ENCODE assay signal across 7 cellular contexts in the genomic region with DNA sequence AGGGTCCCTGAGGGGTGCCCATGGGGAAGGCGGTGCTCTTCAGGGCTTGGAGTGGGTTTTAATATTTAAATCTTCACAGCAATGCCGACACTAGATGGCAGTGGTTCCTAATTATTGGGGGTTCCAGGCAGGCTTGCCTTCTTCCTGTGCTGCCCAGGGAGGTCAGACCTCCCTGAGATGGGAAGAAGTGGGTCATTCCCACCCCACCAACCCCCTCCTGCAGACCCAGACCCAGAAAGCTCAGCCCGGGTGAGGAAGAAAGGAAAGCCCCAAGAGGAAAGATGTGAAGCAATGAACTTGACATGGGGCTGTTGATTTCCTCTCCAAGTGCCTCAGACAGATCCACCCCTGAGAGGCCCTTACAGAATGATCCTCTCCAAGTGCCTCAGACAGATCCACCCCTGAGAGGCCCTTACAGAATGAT.
DNase-seq lines count a peak whose midpoint lies in the region; ATAC-seq and TF ChIP-seq lines count a peak whose summit lies in the region.

No MANE protein-coding gene starts in this region.

- no peak overlapping the region for H3K9ac ChIP-seq in MM.1S (ENCODE audit: low read length)

- H3K27ac Mint-ChIP-seq in activated naive CD4-positive, alpha-beta T cell treated with anti-CD3 and anti-CD28 coated beads, Interleukin-2, amount 50 U/mL, for 72 hours, result peak overlapping the region in 1 of 2 donors; percentile 74

- H3K4me1 ChIP-seq in HAP-1, result no peaks in the 10 kb centered on the region
- no peaks in the 10 kb centered on the region for H3K4me1 ChIP-seq in MM.1S (ENCODE audit: low read length)
- no peaks in the 10 kb centered on the region for H3K4me1 ChIP-seq in cardiac muscle cell (ENCODE audit: low read depth)

- H3K4me3 ChIP-seq in HAP-1 (no peak overlapping the region), MM.1S (ENCODE audit: low read length) (no peak overlapping the region), cardiac muscle cell (no peak overlapping the region)

- H3F3A ChIP-seq in MM.1S (ENCODE audit: insufficient read depth, low read length), result no peaks in the 10 kb centered on the region

- H3K79me2 ChIP-seq in MM.1S (ENCODE audit: low read length), result no peaks in the 10 kb centered on the region

- no peaks in the 10 kb centered on the region for H3K36me3 Mint-ChIP-seq in activated naive CD4-positive, alpha-beta T cell treated with anti-CD3 and anti-CD28 coated beads, Interleukin-2, amount 50 U/mL, for 72 hours

- H3K9me2 ChIP-seq in MM.1S (replicated peaks; ENCODE audit: insufficient read depth, low read length), result no peaks in the 10 kb centered on the region

- H3K4me2 ChIP-seq in MM.1S (ENCODE audit: low read depth, low read length), result no peak overlapping the region

- H3K27me3 ChIP-seq in HAP-1 (ENCODE audit: low read depth) (no peaks in the 10 kb centered on the region), MM.1S (replicated peaks; ENCODE audit: insufficient read depth, low read length) (no peaks in the 10 kb centered on the region), cardiac muscle cell (no peaks in the 10 kb centered on the region)

- TF ChIP-seq CTCF in GM12874 (IDR thresholded peaks at IDR 0.05; ENCODE audit: insufficient read depth, low read depth, low read length) (peak; percentile 56; the same call in 1 of the 2 replicates), MM.1S (IDR thresholded peaks at IDR 0.05; ENCODE audit: low read length) (peak; percentile 61), cardiac muscle cell (IDR thresholded peaks at IDR 0.05; ENCODE audit: low read depth, low read length) (peak; percentile 63)

- no peaks in the 10 kb centered on the region for H3K9me3 ChIP-seq in HAP-1
- H3K9me3 ChIP-seq in MM.1S (replicated peaks; ENCODE audit: insufficient read depth, low read length), result no peaks in the 10 kb centered on the region
- H3K9me3 ChIP-seq in cardiac muscle cell (ENCODE audit: low read depth), result no peaks in the 10 kb centered on the region

- peak; percentile 76 to 89 for ATAC-seq in activated naive CD4-positive, alpha-beta T cell treated with anti-CD3 and anti-CD28 coated beads, Interleukin-2, amount 50 U/mL, for 72 hours

- H2AFZ ChIP-seq in MM.1S (ENCODE audit: low read length), result no peak overlapping the region

- in situ Hi-C loops in HAP-1 (cut with MboI; ENCODE audit: low sequenced_read_pairs), result no loop called here

- H3K9me3 Mint-ChIP-seq in activated naive CD4-positive, alpha-beta T cell treated with anti-CD3 and anti-CD28 coated beads, Interleukin-2, amount 50 U/mL, for 72 hours, result no peaks in the 10 kb centered on the region

- peak; percentile 18 to 69 for DNase-seq in HAP-1 (ENCODE audit: low spot score in 2 of 2)
- DNase-seq in MM.1S, result peak; percentile 72
- DNase-seq in SK-N-DZ (ENCODE audit: low spot score), result peak; percentile 80
- DNase-seq in activated naive CD4-positive, alpha-beta T cell treated with anti-CD3 and anti-CD28 coated beads, Interleukin-2, amount 50 U/mL, for 72 hours (ENCODE audit: low spot score in 2 of 2), result peak in 1 of 2 donors; percentile 72
- DNase-seq in cardiac muscle cell (ENCODE audit: low read depth in 1 of 2, low spot score in 1 of 2), result peak; percentile 81 to 87
- DNase-seq in pulmonary artery endothelial cell (ENCODE audit: low read depth, low spot score), result peak; percentile 17

- H3K36me3 ChIP-seq in HAP-1 (replicated peaks) (no peaks in the 10 kb centered on the region), MM.1S (replicated peaks; ENCODE audit: insufficient read depth, low read length) (no peaks in the 10 kb centered on the region), cardiac muscle cell (no peaks in the 10 kb centered on the region)

- no peaks in the 10 kb centered on the region for H4K20me1 ChIP-seq in MM.1S (ENCODE audit: insufficient read depth, low read length)

- no peak overlapping the region for H3K27ac ChIP-seq in MM.1S (ENCODE audit: low read length)
- no peak overlapping the region for H3K27ac ChIP-seq in cardiac muscle cell
